ENCODE assay signal across 1 cellular context in the genomic region with DNA sequence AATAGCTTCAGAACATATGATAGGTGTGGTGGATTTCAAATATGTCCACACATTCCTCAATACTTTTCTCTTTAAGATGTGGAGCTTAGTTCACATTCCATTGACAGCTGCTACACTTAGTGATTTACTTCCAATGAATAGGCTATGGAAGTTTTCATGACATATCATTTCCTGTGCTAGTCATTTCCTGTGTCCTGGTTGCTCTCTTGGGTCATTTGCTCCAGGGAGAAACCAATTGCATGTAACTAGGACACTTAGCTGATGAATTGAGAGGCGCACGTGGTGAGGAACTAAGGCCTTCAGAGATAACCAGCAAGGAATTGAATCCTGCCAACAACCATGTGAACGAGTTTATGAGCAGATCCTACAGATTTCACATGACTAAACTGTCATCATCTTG.
TF ChIP-seq lines count a peak whose summit lies in the region.

No MANE protein-coding gene starts in this region.

TF ChIP-seq in SK-N-SH, 30 proteins besides CTCF, POLR2A, EP300 and RAD21 (continued from another document):
- TF ChIP-seq, protein P1, sequence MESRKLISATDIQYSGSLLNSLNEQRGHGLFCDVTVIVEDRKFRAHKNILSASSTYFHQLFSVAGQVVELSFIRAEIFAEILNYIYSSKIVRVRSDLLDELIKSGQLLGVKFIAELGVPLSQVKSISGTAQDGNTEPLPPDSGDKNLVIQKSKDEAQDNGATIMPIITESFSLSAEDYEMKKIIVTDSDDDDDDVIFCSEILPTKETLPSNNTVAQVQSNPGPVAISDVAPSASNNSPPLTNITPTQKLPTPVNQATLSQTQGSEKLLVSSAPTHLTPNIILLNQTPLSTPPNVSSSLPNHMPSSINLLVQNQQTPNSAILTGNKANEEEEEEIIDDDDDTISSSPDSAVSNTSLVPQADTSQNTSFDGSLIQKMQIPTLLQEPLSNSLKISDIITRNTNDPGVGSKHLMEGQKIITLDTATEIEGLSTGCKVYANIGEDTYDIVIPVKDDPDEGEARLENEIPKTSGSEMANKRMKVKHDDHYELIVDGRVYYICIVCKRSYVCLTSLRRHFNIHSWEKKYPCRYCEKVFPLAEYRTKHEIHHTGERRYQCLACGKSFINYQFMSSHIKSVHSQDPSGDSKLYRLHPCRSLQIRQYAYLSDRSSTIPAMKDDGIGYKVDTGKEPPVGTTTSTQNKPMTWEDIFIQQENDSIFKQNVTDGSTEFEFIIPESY (IDR thresholded peaks at IDR 0.05; ENCODE audit: borderline replicate concordance, low read depth), result no peak
- no peak for TF ChIP-seq TEAD4 (IDR thresholded peaks at IDR 0.05; ENCODE audit: borderline replicate concordance, insufficient read depth)
